ENCODE assay signal across 8 cellular contexts in the genomic region with DNA sequence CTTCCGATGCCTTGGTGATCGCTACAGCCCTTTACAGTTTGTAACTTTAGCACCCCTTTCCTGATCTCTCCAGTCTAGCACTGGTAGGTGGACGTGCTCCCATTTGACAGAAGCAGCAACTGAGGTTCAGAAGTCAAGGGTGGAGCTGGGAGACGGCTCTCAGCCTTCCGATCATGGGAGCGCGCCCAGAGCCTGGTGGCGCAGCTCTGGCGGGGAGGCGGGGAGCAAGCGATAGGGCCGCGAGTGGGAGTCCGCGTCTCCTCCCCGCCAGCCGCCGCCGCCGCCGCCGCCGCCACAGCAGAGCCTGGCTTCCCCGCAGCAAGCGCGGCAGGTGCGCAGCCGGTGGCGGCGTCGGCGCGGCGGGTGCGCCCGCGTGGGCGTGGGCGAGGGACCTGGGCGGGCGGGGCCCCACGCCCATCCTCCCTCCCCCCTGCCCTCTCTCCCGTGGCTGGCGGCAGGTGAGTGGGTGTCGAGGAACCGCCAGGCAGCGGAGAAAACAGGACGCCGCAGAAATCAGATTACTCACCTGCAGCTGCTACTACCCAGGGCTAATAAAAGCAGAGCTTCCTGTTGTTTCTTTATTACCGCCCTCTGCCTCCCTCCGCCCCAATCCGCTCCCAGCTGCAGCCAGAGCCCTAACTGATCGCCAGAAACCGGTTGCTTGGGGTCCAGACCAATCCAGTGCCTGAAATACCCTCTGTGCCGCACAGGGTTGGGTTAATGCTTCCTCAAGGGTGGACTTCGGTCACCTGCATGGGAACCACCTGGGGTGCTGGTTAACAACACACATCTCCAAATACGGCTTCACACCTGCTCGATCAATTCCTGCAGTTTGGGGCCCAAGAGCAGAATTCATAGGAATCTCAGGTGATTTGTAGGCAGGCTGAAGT.
DNase-seq lines count a peak whose midpoint lies in the region; ATAC-seq and TF ChIP-seq lines count a peak whose summit lies in the region.

No MANE protein-coding gene starts in this region.

- POLR2A ChIA-PET in CD8-positive, alpha-beta memory T cell (lab: Charles Lee): interaction anchor here (0.7 to 3.3 kb wide), 15 partner anchors 9 to 91 kb away, joined by 3 to 30 read pairs (median 4); partner anchors contain the start of gene ID3

- peaks cover 83% of the 10 kb centered on the region for H3K4me1 ChIP-seq in CD8-positive, alpha-beta memory T cell (ENCODE audit: insufficient read depth, low read length)
- peaks cover 0 to 11% (median 4%) of the 10 kb centered on the region in 5 donors for H3K4me1 ChIP-seq in subcutaneous abdominal adipose tissue (ENCODE audit: control insufficient read depth in 5 of 5, insufficient read depth in 5 of 5, low read length in 5 of 5)

- H3K27me3 ChIP-seq in CD8-positive, alpha-beta memory T cell (ENCODE audit: insufficient read depth, low read length, poor library complexity, severe bottlenecking): no peaks in the 10 kb centered on the region
- H3K27me3 ChIP-seq in subcutaneous abdominal adipose tissue (ENCODE audit: control insufficient read depth in 5 of 5, insufficient read depth in 4 of 5, low read length in 5 of 5): peaks cover 0 to 16% (median 16%) of the 10 kb centered on the region in 5 donors

- DNase-seq in CD8-positive, alpha-beta memory T cell: peak; percentile 68 to 92 (median 82)
- peak; percentile 79 for DNase-seq in NCI-H146 treated with DMSO at 0.1 percent for 48 hours (lab: John Stamatoyannopoulos, UW; ENCODE audit: unreplicated experiment)
- DNase-seq in activated CD4-positive, alpha-beta T cell treated with anti-CD3 and anti-CD28 coated beads for 48 hours: peak; percentile 82
- DNase-seq in effector CD4-positive, alpha-beta T cell: peak; percentile 82
- peak; percentile 31 for DNase-seq in nephron progenitor cell
- DNase-seq in middle frontal gyrus (ENCODE audit: extremely low spot score, low spot score): no peak

- H3K9ac ChIP-seq in subcutaneous abdominal adipose tissue (ENCODE audit: low read length in 5 of 5): no peak overlapping the region

- CTCF ChIA-PET in CD8-positive, alpha-beta memory T cell (lab: Charles Lee): interaction anchor here (1.0 to 6.7 kb wide), 11 partner anchors 8 to 123 kb away, joined by 3 to 100 read pairs (median 13); partner anchors contain the start of gene ID3

- TF ChIP-seq CTCF in nephron progenitor cell (IDR thresholded peaks at IDR 0.05): no peak

- peak overlapping the region; percentile 79 to 88 (median 83) for H3K4me3 Mint-ChIP-seq in CD8-positive, alpha-beta memory T cell
- H3K4me3 Mint-ChIP-seq in nephron progenitor cell: peak overlapping the region; percentile 79

- no peaks in the 10 kb centered on the region for H3K9me3 Mint-ChIP-seq in CD8-positive, alpha-beta memory T cell
- no peaks in the 10 kb centered on the region for H3K9me3 Mint-ChIP-seq in nephron progenitor cell

- H3K4me3 ChIP-seq in CD8-positive, alpha-beta memory T cell (ENCODE audit: low read length): peak overlapping the region; percentile 61
- H3K4me3 ChIP-seq in subcutaneous abdominal adipose tissue (ENCODE audit: low read depth in 1 of 5, low read length in 5 of 5): peak overlapping the region; percentile 9 to 46 (median 39)

- peaks cover 0 to 2% of the 10 kb centered on the region in 2 donors for H3K27me3 Mint-ChIP-seq in CD8-positive, alpha-beta memory T cell
- H3K27me3 Mint-ChIP-seq in nephron progenitor cell (ENCODE audit: low read depth, poor library complexity): peaks cover 46% of the 10 kb centered on the region

- H3K36me3 ChIP-seq in CD8-positive, alpha-beta memory T cell (ENCODE audit: insufficient read depth, low read length): no peaks in the 10 kb centered on the region
- H3K36me3 ChIP-seq in subcutaneous abdominal adipose tissue (ENCODE audit: control insufficient read depth in 5 of 5, insufficient read depth in 5 of 5, low read length in 5 of 5): no peaks in the 10 kb centered on the region

- H3K9me3 ChIP-seq in CD8-positive, alpha-beta memory T cell (ENCODE audit: low read length): no peaks in the 10 kb centered on the region
- H3K9me3 ChIP-seq in subcutaneous abdominal adipose tissue (ENCODE audit: control insufficient read depth in 5 of 5, low read length in 5 of 5): no peaks in the 10 kb centered on the region

- H3K4me1 Mint-ChIP-seq in CD8-positive, alpha-beta memory T cell: peaks cover 71 to 88% (median 87%) of the 10 kb centered on the region in 3 donors
- H3K4me1 Mint-ChIP-seq in nephron progenitor cell: peaks cover 38% of the 10 kb centered on the region

- H3K27ac ChIP-seq in CD8-positive, alpha-beta memory T cell (ENCODE audit: low read depth, low read length): peak overlapping the region; percentile 34
- H3K27ac ChIP-seq in subcutaneous abdominal adipose tissue (ENCODE audit: low read depth, low read length): no peak overlapping the region

- peak overlapping the region; percentile 81 to 97 (median 94) for H3K27ac Mint-ChIP-seq in CD8-positive, alpha-beta memory T cell
- H3K27ac Mint-ChIP-seq in nephron progenitor cell: no peak overlapping the region

- H3K36me3 Mint-ChIP-seq in CD8-positive, alpha-beta memory T cell: peaks cover 0 to 2% (median 0%) of the 10 kb centered on the region in 3 donors
- no peaks in the 10 kb centered on the region for H3K36me3 Mint-ChIP-seq in nephron progenitor cell (ENCODE audit: low read depth)

- ATAC-seq in GM21737 (IDR thresholded peaks at IDR 0.05; ENCODE audit: unreplicated experiment): peak; percentile 42
